In the genomic region with DNA sequence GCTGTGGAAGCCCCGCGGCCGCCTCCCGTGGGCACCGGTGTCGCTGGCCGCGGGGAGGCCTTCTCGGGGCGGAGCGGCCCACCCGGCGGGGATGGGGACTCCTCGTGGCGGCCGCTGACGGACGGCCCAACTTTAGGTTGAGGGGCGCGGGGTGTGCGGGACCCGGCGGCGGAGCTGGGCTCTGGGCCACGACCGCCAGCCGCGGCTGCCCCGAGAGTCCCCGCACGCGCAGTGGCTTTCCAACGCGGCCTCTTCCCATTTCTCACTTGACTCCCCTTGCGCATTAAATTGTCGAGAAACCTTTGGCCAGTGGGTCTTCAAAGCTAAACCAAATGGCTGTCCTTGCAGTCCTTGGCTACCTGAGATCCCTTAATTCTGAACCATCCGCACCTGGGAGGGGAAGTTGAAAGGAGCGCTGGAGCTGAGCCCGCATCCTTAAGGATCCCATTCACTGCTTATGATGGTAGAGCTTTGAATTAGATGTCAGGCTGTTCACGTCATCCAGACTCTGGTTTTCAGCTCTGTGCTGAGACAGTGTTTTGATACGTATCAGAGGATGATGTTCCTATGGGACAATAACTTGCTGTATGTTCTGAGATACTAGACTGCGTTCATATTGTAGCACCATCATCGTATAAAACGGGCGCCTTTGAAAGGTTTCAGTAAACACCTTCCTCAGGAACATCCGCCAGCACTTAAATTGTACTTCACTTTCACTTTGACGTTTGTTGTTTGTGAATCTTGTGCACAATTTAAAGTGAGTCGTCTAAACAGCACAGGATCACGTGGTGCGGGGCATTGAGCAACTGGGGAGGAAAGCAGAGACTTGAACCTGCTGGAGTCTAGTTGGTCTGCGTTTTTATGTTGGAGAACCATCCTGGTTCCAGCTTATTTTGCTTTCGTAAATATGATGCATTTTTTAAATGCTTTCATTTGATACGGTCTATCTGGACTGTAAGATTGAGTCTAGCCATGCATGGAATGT, we compare ENCODE assay signal across 8 cellular contexts. TPM values are rescaled to one million over a fixed set of nuclear protein-coding genes. Genes with fewer than 3 reads are reported as not detected.
A peak's percentile ranks its signal among the peaks of the same experiment; 100 is the strongest.
DNase-seq lines count a peak whose midpoint lies in the region; ATAC-seq and TF ChIP-seq lines count a peak whose summit lies in the region.

No MANE protein-coding gene starts in this region.

- peaks cover 39% of the 10 kb centered on the region for H3K4me1 ChIP-seq in CD8-positive, alpha-beta T cell (ENCODE audit: insufficient read depth, low read length)

- H3K4me3 ChIP-seq in CD8-positive, alpha-beta T cell (ENCODE audit: low read depth, low read length) = peak overlapping the region; percentile 80
- peak overlapping the region; percentile 68 for H3K4me3 ChIP-seq in kidney epithelial cell (ENCODE audit: low read depth, low read length)

- H3K9me3 ChIP-seq in CD8-positive, alpha-beta T cell (ENCODE audit: low read length) = no peaks in the 10 kb centered on the region

- H3K27me3 Mint-ChIP-seq in CD8-positive, alpha-beta T cell (ENCODE audit: low read depth) = no peaks in the 10 kb centered on the region

- no peaks in the 10 kb centered on the region for H3K27me3 ChIP-seq in CD8-positive, alpha-beta T cell (ENCODE audit: insufficient read depth, low read length)
- no peaks in the 10 kb centered on the region for H3K27me3 ChIP-seq in kidney epithelial cell (ENCODE audit: control insufficient read depth, insufficient read depth, low read length)

- H3K4me3 Mint-ChIP-seq in CD8-positive, alpha-beta T cell = peak overlapping the region; percentile 91

- DNase-seq in CD8-positive, alpha-beta T cell = peak; percentile 43 to 83 (median 59)
- DNase-seq in KBM-7 (peak; percentile 56), kidney epithelial cell (ENCODE audit: low read depth) (no peak)
- DNase-seq in central memory CD4-positive, alpha-beta T cell = peak; percentile 73
- DNase-seq in stimulated activated CD4-positive, alpha-beta T cell treated with anti-CD3 and anti-CD28 coated beads, Interleukin-15, amount 100 ng/mL, for 1 hour (ENCODE audit: low read depth in 1 of 2, low spot score in 1 of 2) = peak; percentile 15 to 38

- no peaks in the 10 kb centered on the region for H3K9me3 Mint-ChIP-seq in CD8-positive, alpha-beta T cell

- no peaks in the 10 kb centered on the region for H3K36me3 ChIP-seq in CD8-positive, alpha-beta T cell (ENCODE audit: insufficient read depth, low read length)
- no peaks in the 10 kb centered on the region for H3K36me3 ChIP-seq in kidney epithelial cell (ENCODE audit: control insufficient read depth, insufficient read depth, low read length)

- intact Hi-C loops in CD8-positive, alpha-beta T cell (cut with DNase I, micrococcal nuclease) = loop anchor here (1.0 to 10.0 kb wide), 12 partner anchors 79 to 1225 kb away; a partner anchor contains a TSS

- peaks cover 13% of the 10 kb centered on the region for H3K36me3 Mint-ChIP-seq in CD8-positive, alpha-beta T cell

- TF ChIP-seq CTCF in CD8-positive, alpha-beta T cell (IDR thresholded peaks at IDR 0.05) = no peak
- TF ChIP-seq CTCF in kidney epithelial cell (IDR thresholded peaks at IDR 0.05; ENCODE audit: insufficient read depth, low read length, poor library complexity, severe bottlenecking) = no peak

- peak; percentile 59 for ATAC-seq in CD8-positive, alpha-beta T cell
- peak; percentile 47 for ATAC-seq in GM19455 (IDR thresholded peaks at IDR 0.05; ENCODE audit: unreplicated experiment)
- peak; percentile 56 to 58 for ATAC-seq in activated CD4-positive, CD25-positive, alpha-beta regulatory T cell treated with anti-CD3 and anti-CD28 coated beads, Interleukin-2, amount 50 U/mL, for 24 hours
- ATAC-seq in GM18858 (IDR thresholded peaks at IDR 0.05; ENCODE audit: unreplicated experiment) = no peak

- CTCF ChIA-PET in CD8-positive, alpha-beta T cell (lab: Charles Lee) = interaction anchor here (0.6 to 2.2 kb wide), 4 partner anchors 13 to 156 kb away, joined by 3 to 7 read pairs (median 3); no protein-coding TSS in a partner anchor

- peak overlapping the region; percentile 86 for H3K27ac ChIP-seq in CD8-positive, alpha-beta T cell (ENCODE audit: low read depth, low read length)

- POLR2A ChIA-PET in CD8-positive, alpha-beta T cell (lab: Charles Lee) = interaction anchor here (0.7 to 5.5 kb wide), 12 partner anchors 10 to 1031 kb away, joined by 3 to 35 read pairs (median 3); a partner anchor contains a TSS

- peaks cover 54% of the 10 kb centered on the region for H3K4me1 Mint-ChIP-seq in CD8-positive, alpha-beta T cell (ENCODE audit: low read depth)

- in situ Hi-C loops in KBM-7 (cut with MboI; ENCODE audit: low pct_unique_long_range_greater_than_20kb, low sequenced_read_pairs) = no loop called here

- peak overlapping the region; percentile 95 for H3K27ac Mint-ChIP-seq in CD8-positive, alpha-beta T cell

RNA-seq across cellular contexts. Expression of a gene that starts 0.9 kb away (rescaled TPM):
- 10 to 100 TPM; 40.4 to 40.7 TPM for total RNA-seq in CD8-positive, alpha-beta T cell
- 53.5 and 56.1 TPM in 2 replicates for total RNA-seq in kidney epithelial cell

RNA-seq across cellular contexts. Expression of a gene that starts 41.8 kb away (rescaled TPM):
- not detected for total RNA-seq in CD8-positive, alpha-beta T cell
- total RNA-seq in kidney epithelial cell = not detected in 2 replicates
